ENCODE assay signal across 26 cellular contexts in the genomic region with DNA sequence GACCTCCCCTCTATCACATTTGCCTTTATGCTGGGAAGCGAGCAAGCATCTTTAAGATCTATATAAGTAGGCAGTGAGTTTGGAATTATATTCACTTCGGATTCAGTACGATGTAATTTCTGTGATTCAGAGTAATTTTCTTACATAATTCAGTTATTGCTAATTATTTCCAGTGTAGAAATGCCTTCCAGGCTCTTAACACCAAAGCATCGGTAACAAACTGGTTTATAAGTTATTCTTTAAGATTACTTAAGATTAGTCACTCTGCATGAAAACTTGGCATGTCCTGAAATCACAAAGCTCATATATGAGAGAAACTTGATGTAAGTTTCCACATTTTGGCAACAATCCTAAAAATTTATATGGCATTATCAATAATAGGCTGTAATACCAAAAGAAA.
"Had no signal": no experiment of that assay in that cellular context is flagged by ENCODE, and none has a peak within 500 bp of the region (broad histone marks: within the 10 kb centered on the region; RNA-seq: fewer than 3 reads in every experiment).

No MANE protein-coding gene starts in this region.

- H3K36me3 ChIP-seq: left ventricle myocardium inferior, ovary, suprapubic skin, thoracic aorta, tibial artery, upper lobe of right lung had no signal

- H3K36me3 Mint-ChIP-seq: immature natural killer cell; memory B cell; naive thymus-derived CD4-positive, alpha-beta T cell; natural killer cell treated with Interleukin-12 subunit alpha and Interleukin-12 subunit beta and Interleukin-15 and Interleukin-18, amount 100 ng/mL, for 72 hours; stimulated activated effector memory CD8-positive, alpha-beta T cell treated with anti-CD3 and anti-CD28 coated beads, Interleukin-12 subunit alpha, Interleukin-12 subunit beta, amount 100 ng/mL, for 72 hours had no signal

- H3K27ac Mint-ChIP-seq: immature natural killer cell; memory B cell; naive thymus-derived CD4-positive, alpha-beta T cell; natural killer cell treated with Interleukin-12 subunit alpha and Interleukin-12 subunit beta and Interleukin-15 and Interleukin-18, amount 100 ng/mL, for 72 hours; progenitor cell of endocrine pancreas; stimulated activated effector memory CD8-positive, alpha-beta T cell treated with anti-CD3 and anti-CD28 coated beads, Interleukin-12 subunit alpha, Interleukin-12 subunit beta, amount 100 ng/mL, for 72 hours; stimulated activated naive CD8-positive, alpha-beta T cell treated with anti-CD3 and anti-CD28 coated beads, Interleukin-15, Interleukin-2, amounts not matched to agents 100 ng/mL and 50 ng/mL, for 24 hours had no signal

- DNase-seq: hypothalamus; immature natural killer cell; kidney; left ventricle myocardium inferior; midbrain; mucosa of descending colon; naive thymus-derived CD4-positive, alpha-beta T cell; ovary; retina; right cardiac atrium; stimulated activated CD4-positive, alpha-beta T cell treated with anti-CD3 and anti-CD28 coated beads, Interleukin-12 subunit alpha, Interleukin-12 subunit beta, amount 100 ng/mL, for 4 hours; stimulated activated CD4-positive, alpha-beta T cell treated with anti-CD3 and anti-CD28 coated beads, Interleukin-4, amount 100 ng/mL, for 24 hours; stimulated activated naive CD4-positive, alpha-beta T cell; tibial artery; trophoblast cell; upper lobe of right lung had no signal

- H3K4me3 Mint-ChIP-seq: immature natural killer cell; memory B cell; naive thymus-derived CD4-positive, alpha-beta T cell; natural killer cell treated with Interleukin-12 subunit alpha and Interleukin-12 subunit beta and Interleukin-15 and Interleukin-18, amount 100 ng/mL, for 72 hours; stimulated activated effector memory CD8-positive, alpha-beta T cell treated with anti-CD3 and anti-CD28 coated beads, Interleukin-12 subunit alpha, Interleukin-12 subunit beta, amount 100 ng/mL, for 72 hours; stimulated activated naive CD8-positive, alpha-beta T cell treated with anti-CD3 and anti-CD28 coated beads, Interleukin-15, Interleukin-2, amounts not matched to agents 100 ng/mL and 50 ng/mL, for 24 hours had no signal

- H3K4me1 ChIP-seq: suprapubic skin, upper lobe of right lung had no signal

- H3K27me3 Mint-ChIP-seq: natural killer cell treated with Interleukin-12 subunit alpha and Interleukin-12 subunit beta and Interleukin-15 and Interleukin-18, amount 100 ng/mL, for 72 hours; progenitor cell of endocrine pancreas had no signal

- H3K27me3 ChIP-seq: ovary, suprapubic skin, tibial artery, upper lobe of right lung had no signal

- H3K4me3 ChIP-seq: left ventricle myocardium inferior, lung, mucosa of descending colon, ovary, skin epidermis, suprapubic skin, thoracic aorta, tibial artery, upper lobe of right lung had no signal

- H3K9me3 ChIP-seq: left ventricle myocardium inferior, mucosa of descending colon, ovary, suprapubic skin, thoracic aorta, tibial artery, upper lobe of right lung had no signal

- H3K4me1 Mint-ChIP-seq: immature natural killer cell; memory B cell; naive thymus-derived CD4-positive, alpha-beta T cell; stimulated activated effector memory CD8-positive, alpha-beta T cell treated with anti-CD3 and anti-CD28 coated beads, Interleukin-12 subunit alpha, Interleukin-12 subunit beta, amount 100 ng/mL, for 72 hours had no signal

- H3K27ac ChIP-seq: left ventricle myocardium inferior, ovary, skin epidermis, suprapubic skin, thoracic aorta, tibial artery, upper lobe of right lung had no signal

- H3K9me3 Mint-ChIP-seq: memory B cell; stimulated activated effector memory CD8-positive, alpha-beta T cell treated with anti-CD3 and anti-CD28 coated beads, Interleukin-12 subunit alpha, Interleukin-12 subunit beta, amount 100 ng/mL, for 72 hours; stimulated activated naive CD8-positive, alpha-beta T cell treated with anti-CD3 and anti-CD28 coated beads, Interleukin-15, Interleukin-2, amounts not matched to agents 100 ng/mL and 50 ng/mL, for 24 hours had no signal

- ATAC-seq: mucosa of descending colon; naive thymus-derived CD4-positive, alpha-beta T cell; natural killer cell treated with Interleukin-12 subunit alpha and Interleukin-12 subunit beta and Interleukin-15 and Interleukin-18, amount 100 ng/mL, for 72 hours; right cardiac atrium; sciatic nerve; stimulated activated effector memory CD8-positive, alpha-beta T cell treated with anti-CD3 and anti-CD28 coated beads, Interleukin-12 subunit alpha, Interleukin-12 subunit beta, amount 100 ng/mL, for 72 hours; upper lobe of right lung had no signal
